In the genomic region with DNA sequence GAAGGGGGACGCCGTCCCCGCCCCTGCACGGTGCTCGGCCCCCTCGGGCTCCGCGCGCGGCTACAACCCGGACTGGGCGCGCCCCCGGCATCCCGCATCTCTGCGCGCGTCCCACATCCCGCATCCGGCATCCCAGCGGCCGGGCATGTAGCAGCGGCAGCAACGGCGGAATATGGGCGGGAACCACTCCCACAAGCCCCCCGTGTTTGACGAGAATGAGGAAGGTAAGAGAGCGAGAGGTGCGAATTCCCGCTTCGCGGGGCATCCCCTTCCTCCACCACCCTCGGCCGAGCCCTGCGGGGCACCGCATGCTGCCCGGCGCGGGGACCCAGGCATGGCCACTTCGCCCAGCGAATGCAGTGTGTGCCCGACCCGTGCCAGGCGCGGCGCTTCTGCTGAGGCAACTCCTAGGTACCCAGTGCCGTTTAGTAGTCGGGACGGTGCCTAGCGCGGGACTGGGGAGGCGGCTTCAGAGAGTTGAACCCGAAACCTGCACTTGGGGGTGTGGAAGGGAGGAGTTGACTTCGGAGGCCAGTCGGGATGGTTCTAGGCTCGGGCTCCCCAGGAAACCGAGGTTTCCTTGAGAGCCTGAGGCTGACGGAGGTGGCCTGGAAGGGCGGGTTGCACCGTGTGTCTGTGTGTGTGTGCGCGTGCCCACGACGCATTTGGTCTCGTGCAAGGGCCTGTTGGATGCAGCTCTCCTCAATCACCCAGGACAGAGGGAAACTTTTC, we compare ENCODE assay signal across 8 cellular contexts. TPM values are rescaled to one million over a fixed set of nuclear protein-coding genes. Genes with fewer than 3 reads are reported as not detected.
A peak's percentile ranks its signal among the peaks of the same experiment; 100 is the strongest.
DNase-seq lines count a peak whose midpoint lies in the region; ATAC-seq, FAIRE-seq and TF ChIP-seq lines count a peak whose summit lies in the region.

No MANE protein-coding gene starts in this region.

- TF ChIP-seq CTCF in right lobe of liver (IDR thresholded peaks at IDR 0.05) (no peak), HepG2 (CRISPR knock-in tag; IDR thresholded peaks at IDR 0.05) (no peak), dorsolateral prefrontal cortex (IDR thresholded peaks at IDR 0.05 in 54 of 56, conservative IDR thresholded peaks at IDR 0.05 in 2 of 56; ENCODE audit: low read depth in 1 of 56, partially characterized antibody in 56 of 56) (no peak), uterus (IDR thresholded peaks at IDR 0.05) (no peak)

- POLR2A ChIA-PET in HepG2 (lab: Yijun Ruan, JAX): no interaction called here

- no peaks in the 10 kb centered on the region for H3K79me2 ChIP-seq in HepG2 (ENCODE audit: insufficient read depth, low read length)

- no peak for TF ChIP-seq EP300 in HepG2 (IDR thresholded peaks at IDR 0.05; ENCODE audit: low read depth in 2 of 2, low read length in 2 of 2)
- TF ChIP-seq EP300 in HepG2 (CRISPR knock-in tag; IDR thresholded peaks at IDR 0.05; ENCODE audit: borderline replicate concordance): no peak

- in situ Hi-C loops in HepG2 (cut with HindIII; ENCODE audit: extremely low pct_ligation_motif_present, low pct_unique_long_range_greater_than_20kb): loop anchor here (5.0 to 10.0 kb wide), 3 partner anchors 93 to 763 kb away; no protein-coding TSS in a partner anchor

- H3K4me3 ChIP-seq in right lobe of liver: peak overlapping the region; percentile 24 to 35 (median 27)
- H3K4me3 ChIP-seq in HepG2 (replicated peaks in 1 of 3; ENCODE audit: insufficient read depth in 1 of 3, low read depth in 2 of 3, low read length in 3 of 3): no peak overlapping the region
- H3K4me3 ChIP-seq in dorsolateral prefrontal cortex: peak overlapping the region; percentile 31 to 78 (median 64)
- peak overlapping the region; percentile 38 for H3K4me3 ChIP-seq in mononuclear cell (ENCODE audit: low read length)
- peak overlapping the region; percentile 41 to 51 for H3K4me3 ChIP-seq in uterus

- H4K20me1 ChIP-seq in HepG2 (ENCODE audit: insufficient read depth, low read length): no peaks in the 10 kb centered on the region

- H2AFZ ChIP-seq in HepG2 (ENCODE audit: low read length): no peak overlapping the region

- CTCF ChIA-PET in HepG2 (lab: Yijun Ruan, JAX; ENCODE audit: low intra/inter-chr PET ratio, low total read pairs): no interaction called here

- intact Hi-C loops in right lobe of liver (cut with DNase I): no loop called here
- intact Hi-C loops in HepG2 (cut with micrococcal nuclease; ENCODE audit: unreplicated experiment): loop anchor here (5.0 kb wide), 1 partner anchor 740 kb away; no protein-coding TSS in a partner anchor
- intact Hi-C loops in dorsolateral prefrontal cortex (cut with DNase I): loop anchor here (2.0 to 10.0 kb wide), 5 partner anchors 90 to 761 kb away; no protein-coding TSS in a partner anchor
- intact Hi-C loops in uterus (cut with DNase I; ENCODE audit: low total_unique reads): no loop called here

- no peak overlapping the region for H3K27ac ChIP-seq in right lobe of liver
- no peak overlapping the region for H3K27ac ChIP-seq in HepG2 (ENCODE audit: extremely low read length, insufficient read depth, low read length)
- peak overlapping the region in 3 of 59 donors; percentile 18 to 52 (median 46) for H3K27ac ChIP-seq in dorsolateral prefrontal cortex
- H3K27ac ChIP-seq in uterus: peak overlapping the region; percentile 40 to 56

- no TSS peak for BruUV-seq in HepG2 (replicated peaks; lab: Mats Ljungman, UMichigan)

- no peaks in the 10 kb centered on the region for H3K36me3 ChIP-seq in right lobe of liver
- H3K36me3 ChIP-seq in HepG2 (replicated peaks in 1 of 2; ENCODE audit: control insufficient read depth in 1 of 2, insufficient read depth in 2 of 2, low read length in 2 of 2): no peaks in the 10 kb centered on the region
- H3K36me3 ChIP-seq in uterus: no peaks in the 10 kb centered on the region

- no peak for FAIRE-seq in HepG2 (lab: Jason Lieb, UNC)

- H3K27me3 ChIP-seq in right lobe of liver: peaks cover 0 to 3% of the 10 kb centered on the region in 2 donors
- peaks cover 2 to 5% of the 10 kb centered on the region in 2 experiments; a peak in 1 of 5 replicates for H3K27me3 ChIP-seq in HepG2 (ENCODE audit: control insufficient read depth in 1 of 2, insufficient read depth in 2 of 2, low read length in 2 of 2)
- H3K27me3 ChIP-seq in dorsolateral prefrontal cortex: peaks cover 0 to 8% (median 0%) of the 10 kb centered on the region in 45 donors
- H3K27me3 ChIP-seq in mononuclear cell (ENCODE audit: insufficient read depth, low read length): peaks cover 14% of the 10 kb centered on the region
- no peaks in the 10 kb centered on the region for H3K27me3 ChIP-seq in uterus

- H3K4me2 ChIP-seq in HepG2 (ENCODE audit: low read depth, low read length): no peak overlapping the region

- no CpG with 5 or more reads among the region's 66 CpGs for WGBS in right lobe of liver (ENCODE audit: insufficient coverage, low coverage, low lambda C conversion rate, missing lambda C conversion rate)
- 88% methylated on average over 48 of the region's 66 CpGs for WGBS in HepG2 (ENCODE audit: low lambda C conversion rate)

- peaks cover 0 to 15% (median 0%) of the 10 kb centered on the region in 4 donors for H3K4me1 ChIP-seq in right lobe of liver
- peaks cover 11% of the 10 kb centered on the region for H3K4me1 ChIP-seq in HepG2 (ENCODE audit: insufficient read depth, low read length)
- peaks cover 21% of the 10 kb centered on the region for H3K4me1 ChIP-seq in mononuclear cell (ENCODE audit: insufficient read depth, low read length)
- no peaks in the 10 kb centered on the region for H3K4me1 ChIP-seq in uterus

- no peak overlapping the region for H3K9ac ChIP-seq in HepG2 (ENCODE audit: insufficient read depth, low read depth, low read length)

- ATAC-seq in right lobe of liver (no peak), HepG2 (no peak), GM21576 (IDR thresholded peaks at IDR 0.05; ENCODE audit: unreplicated experiment) (no peak), HG03457 (IDR thresholded peaks at IDR 0.05; ENCODE audit: unreplicated experiment) (no peak)

- no peak for TF ChIP-seq RAD21 in HepG2 (CRISPR knock-in tag; IDR thresholded peaks at IDR 0.05)

- DNase-seq in right lobe of liver (peak in 1 of 3 donors; percentile 25), HepG2 (ENCODE audit: low spot score) (no peak), dorsolateral prefrontal cortex (peak in 3 of 10 donors; percentile 20 to 48 (median 43)), uterus (peak in 1 of 2 donors; percentile 19), cortex of kidney (lab: John Stamatoyannopoulos, UW) (no peak)

- no peaks in the 10 kb centered on the region for H3K9me3 ChIP-seq in right lobe of liver
- H3K9me3 ChIP-seq in HepG2 (ENCODE audit: low read length): no peaks in the 10 kb centered on the region
- no peaks in the 10 kb centered on the region for H3K9me3 ChIP-seq in mononuclear cell (ENCODE audit: low read depth, low read length)
- H3K9me3 ChIP-seq in uterus: no peaks in the 10 kb centered on the region

- TF ChIP-seq POLR2A in right lobe of liver (IDR thresholded peaks at IDR 0.05) (no peak), HepG2 (IDR thresholded peaks at IDR 0.05; ENCODE audit: insufficient read depth in 1 of 2, low read depth in 2 of 2, low read length in 2 of 2) (no peak), uterus (IDR thresholded peaks at IDR 0.05) (no peak)

RNA-seq across cellular contexts. Expression of a gene that starts 0.6 kb away (rescaled TPM):
- total RNA-seq in right lobe of liver (under 1 TPM in 2 of 6 experiments, not detected in 4; 0.05 to 0.07 TPM), HepG2 (2016; rRNA removed; fragmentation: Illumina TruSeq; extraction: Trizol) (not detected in 2 replicates), dorsolateral prefrontal cortex (1 to 10 TPM; 1.5 to 5.0 (median 2.9) TPM), mononuclear cell (0.63 TPM), uterus (10 to 100 TPM in 1 of 4 donors, 1 to 10 TPM in 3; 3.0 to 33.8 (median 4.3) TPM)
- total RNA-seq in HepG2 (2016; cell fraction: cytosol; rRNA removed; fragmentation: Illumina TruSeq; extraction: Trizol; ENCODE audit: low read depth): not detected in 2 replicates
- total RNA-seq in HepG2 (2016; cell fraction: insoluble cytoplasmic fraction; rRNA removed; fragmentation: Illumina TruSeq; extraction: Trizol): not detected in 2 replicates
- total RNA-seq in HepG2 (2016; cell fraction: membrane; rRNA removed; fragmentation: Illumina TruSeq; extraction: Trizol): not detected in 2 replicates
- not detected in 2 replicates for total RNA-seq in HepG2 (2016; cell fraction: nucleus; rRNA removed; fragmentation: Illumina TruSeq; extraction: Trizol)
- polyA plus RNA-seq in HepG2 (2011; rRNA removed): not detected in 2 replicates
- polyA plus RNA-seq in HepG2 (2011; cell fraction: cytosol; rRNA removed): not detected in 2 replicates
- not detected in 2 replicates for polyA plus RNA-seq in HepG2 (2011; cell fraction: nucleus; rRNA removed)
- polyA plus RNA-seq in HepG2 (2012): not detected in 2 replicates
- polyA plus RNA-seq in HepG2 (2016; cell fraction: cytosol; fragmentation: Illumina TruSeq; extraction: Trizol; ENCODE audit: low read depth): not detected in 2 replicates
- not detected in 2 replicates for polyA plus RNA-seq in HepG2 (2016; cell fraction: insoluble cytoplasmic fraction; fragmentation: Illumina TruSeq; extraction: Trizol; ENCODE audit: low read depth)
- polyA plus RNA-seq in HepG2 (2016; cell fraction: membrane; fragmentation: Illumina TruSeq; extraction: Trizol; ENCODE audit: low read depth): not detected in 2 replicates
- polyA plus RNA-seq in HepG2 (2016; cell fraction: nucleus; fragmentation: Illumina TruSeq; extraction: Trizol; ENCODE audit: insufficient read depth, low read depth): not detected in 2 replicates
- polyA minus RNA-seq in HepG2 (2011; rRNA and poly(A)+ RNA removed; ENCODE audit: low replicate concordance): not detected in 2 replicates
- polyA minus RNA-seq in HepG2 (2011; cell fraction: cytosol; rRNA and poly(A)+ RNA removed): not detected in 2 replicates
- not detected in 2 replicates for polyA minus RNA-seq in HepG2 (2011; cell fraction: nucleus; rRNA and poly(A)+ RNA removed)

RNA-seq across cellular contexts. Expression of a gene that starts 32.6 kb away (rescaled TPM):
- total RNA-seq in right lobe of liver (under 1 TPM in 1 of 6 experiments, not detected in 5; 0.20 TPM), HepG2 (2016; rRNA removed; fragmentation: Illumina TruSeq; extraction: Trizol) (not detected in 2 replicates), dorsolateral prefrontal cortex (1 to 10 TPM in 97 of 120 experiments, under 1 TPM in 15, not detected in 8; 0.48 to 9.2 (median 2.4) TPM), mononuclear cell (0.84 TPM), uterus (10 to 100 TPM in 2 of 4 donors, 1 to 10 TPM in 1, under 1 TPM in 1; 0.51 to 15.9 (median 9.8) TPM)
- total RNA-seq in HepG2 (2016; cell fraction: cytosol; rRNA removed; fragmentation: Illumina TruSeq; extraction: Trizol; ENCODE audit: low read depth): not detected in 2 replicates
- total RNA-seq in HepG2 (2016; cell fraction: insoluble cytoplasmic fraction; rRNA removed; fragmentation: Illumina TruSeq; extraction: Trizol): not detected in 2 replicates
- not detected in 2 replicates for total RNA-seq in HepG2 (2016; cell fraction: membrane; rRNA removed; fragmentation: Illumina TruSeq; extraction: Trizol)
- not detected in 2 replicates for total RNA-seq in HepG2 (2016; cell fraction: nucleus; rRNA removed; fragmentation: Illumina TruSeq; extraction: Trizol)
- polyA plus RNA-seq in HepG2 (2011; rRNA removed): not detected in 2 replicates
- polyA plus RNA-seq in HepG2 (2011; cell fraction: cytosol; rRNA removed): not detected in 2 replicates
- not detected in 2 replicates for polyA plus RNA-seq in HepG2 (2011; cell fraction: nucleus; rRNA removed)
- not detected in 2 replicates for polyA plus RNA-seq in HepG2 (2012)
- polyA plus RNA-seq in HepG2 (2016; cell fraction: cytosol; fragmentation: Illumina TruSeq; extraction: Trizol; ENCODE audit: low read depth): not detected in 2 replicates
- not detected in 2 replicates for polyA plus RNA-seq in HepG2 (2016; cell fraction: insoluble cytoplasmic fraction; fragmentation: Illumina TruSeq; extraction: Trizol; ENCODE audit: low read depth)
- not detected in 2 replicates for polyA plus RNA-seq in HepG2 (2016; cell fraction: membrane; fragmentation: Illumina TruSeq; extraction: Trizol; ENCODE audit: low read depth)
- not detected in 2 replicates for polyA plus RNA-seq in HepG2 (2016; cell fraction: nucleus; fragmentation: Illumina TruSeq; extraction: Trizol; ENCODE audit: insufficient read depth, low read depth)
- not detected in 2 replicates for polyA minus RNA-seq in HepG2 (2011; rRNA and poly(A)+ RNA removed; ENCODE audit: low replicate concordance)
- not detected in 2 replicates for polyA minus RNA-seq in HepG2 (2011; cell fraction: cytosol; rRNA and poly(A)+ RNA removed)
- not detected in 2 replicates for polyA minus RNA-seq in HepG2 (2011; cell fraction: nucleus; rRNA and poly(A)+ RNA removed)

Comparison
In these comparisons a context has a peak if more than half of its experiments do, and no peak if none do; other contexts are left out.
1. H3K4me3 ChIP-seq: peak in right lobe of liver (3 of 3), dorsolateral prefrontal cortex (59 of 59), mononuclear cell (single experiment) and uterus (2 of 2); none in HepG2 (0 of 3).
2. intact Hi-C loops: an anchor here in HepG2 (5.0 kb wide) and dorsolateral prefrontal cortex (2.0 to 10.0 kb wide); none called in right lobe of liver and uterus.
3. H3K27ac ChIP-seq: peak in uterus (2 of 2); none in right lobe of liver (0 of 3) and HepG2 (single experiment).